Comparison of ENCODE assay signal across 22 cellular contexts in genomic region chr20:24718696-24719095, GRCh38.
DNase-seq lines count a peak whose midpoint lies in the region; ATAC-seq, FAIRE-seq and TF ChIP-seq lines count a peak whose summit lies in the region.
"Had no signal": no experiment of that assay in that cellular context is flagged by ENCODE, and none has a peak within 500 bp of the region (broad histone marks: within the 10 kb centered on the region; RNA-seq: fewer than 3 reads in every experiment).

No MANE protein-coding gene starts in this region.

- H3K9me3 ChIP-seq in endodermal cell (ENCODE audit: control insufficient read depth, low read length), result peaks cover 3% of the 10 kb centered on the region

- no peaks in the 10 kb centered on the region for H3K36me3 ChIP-seq in endodermal cell (ENCODE audit: control insufficient read depth, insufficient read depth, low read length)
- H3K36me3 ChIP-seq: thoracic aorta had no signal

- no peak overlapping the region for H3K27ac ChIP-seq in endodermal cell (ENCODE audit: low read depth, low read length)
- H3K27ac ChIP-seq: KMS-11, thoracic aorta had no signal

- H3K4me3 Mint-ChIP-seq in endodermal cell, result no peak overlapping the region
- H3K4me3 Mint-ChIP-seq: activated naive CD8-positive, alpha-beta T cell treated with anti-CD3 and anti-CD28 coated beads for 36 hours; activated T-cell treated with anti-CD3 and anti-CD28 coated beads, Interleukin-2, amount 50 U/mL, for 72 hours; brain; CD4-positive, alpha-beta memory T cell; natural killer cell treated with Interleukin-12 subunit alpha and Interleukin-12 subunit beta and Interleukin-15 and Interleukin-18, amount 100 ng/mL, for 72 hours had no signal

- peaks cover 2% of the 10 kb centered on the region for H3K4me1 ChIP-seq in endodermal cell (ENCODE audit: control insufficient read depth, insufficient read depth, low read length)

- H3K9ac ChIP-seq in endodermal cell (ENCODE audit: extremely low read depth, low read length, poor library complexity, severe bottlenecking), result no peak overlapping the region
- H3K9ac ChIP-seq: KMS-11 had no signal

- ATAC-seq in Right ventricle myocardium superior (ENCODE audit: poor library complexity), result no peak
- no peak for ATAC-seq in HG03520 (IDR thresholded peaks at IDR 0.05; ENCODE audit: unreplicated experiment)
- ATAC-seq: activated T-cell treated with anti-CD3 and anti-CD28 coated beads, Interleukin-2, amount 50 U/mL, for 72 hours; natural killer cell treated with Interleukin-12 subunit alpha and Interleukin-12 subunit beta and Interleukin-15 and Interleukin-18, amount 100 ng/mL, for 72 hours had no signal

- WGBS in endodermal cell (ENCODE audit: insufficient coverage in 1 of 2, insufficient read length in 1 of 2), 2 experiments, result 96 to 100% methylated on average over 1 of the region's 1 CpG

- H3K4me3 ChIP-seq in endodermal cell (ENCODE audit: low read length), result no peak overlapping the region
- H3K4me3 ChIP-seq: thoracic aorta had no signal

- FAIRE-seq in urothelium cell line (lab: Jason Lieb, UNC), result no peak

- no peaks in the 10 kb centered on the region for H3K27me3 ChIP-seq in endodermal cell (ENCODE audit: control insufficient read depth, insufficient read depth, low read length, poor library complexity, severe bottlenecking)

- no peak overlapping the region for H3K27ac Mint-ChIP-seq in endodermal cell
- H3K27ac Mint-ChIP-seq: activated naive CD8-positive, alpha-beta T cell treated with anti-CD3 and anti-CD28 coated beads for 36 hours; activated T-cell treated with anti-CD3 and anti-CD28 coated beads, Interleukin-2, amount 50 U/mL, for 72 hours; CD4-positive, alpha-beta memory T cell; natural killer cell treated with Interleukin-12 subunit alpha and Interleukin-12 subunit beta and Interleukin-15 and Interleukin-18, amount 100 ng/mL, for 72 hours had no signal

- H3K9me3 Mint-ChIP-seq in endodermal cell, result no peaks in the 10 kb centered on the region
- H3K9me3 Mint-ChIP-seq: natural killer cell treated with Interleukin-12 subunit alpha and Interleukin-12 subunit beta and Interleukin-15 and Interleukin-18, amount 100 ng/mL, for 72 hours had no signal

- DNase-seq in cardiac septum (ENCODE audit: low spot score) (peak; percentile 58), Right ventricle myocardium superior (no peak), NCI-H345 treated with DMSO at 0.1 percent for 48 hours (lab: John Stamatoyannopoulos, UW; ENCODE audit: unreplicated experiment) (peak; percentile 73), endodermal cell (peak; percentile 67), urothelium cell line (ENCODE audit: low spot score) (peak; percentile 30), HCEC 1CT (no peak), NCI-H187 treated with DMSO at 0.1 percent for 48 hours (lab: John Stamatoyannopoulos, UW) (no peak)
- DNase-seq: activated CD4-positive, alpha-beta T cell treated with anti-CD3 and anti-CD28 coated beads, Interleukin-2, amount 50 U/mL, for 4 hours; activated naive CD8-positive, alpha-beta T cell treated with anti-CD3 and anti-CD28 coated beads for 36 hours; activated T-cell treated with anti-CD3 and anti-CD28 coated beads, Interleukin-2, amount 50 U/mL, for 72 hours; CD4-positive, alpha-beta memory T cell; dermis blood vessel endothelial cell; glutamatergic neuron; GOT3; NCI-H1417 treated with DMSO at 0.1 percent for 48 hours; NCI-H774; RPMI8226 had no signal

- intact Hi-C loops in cardiac septum (cut with DNase I), result no loop called here
- intact Hi-C loops in Right ventricle myocardium superior (cut with DNase I), result no loop called here

- no peak for TF ChIP-seq CTCF in endodermal cell (conservative IDR thresholded peaks at IDR 0.05)

- H3K27me3 Mint-ChIP-seq in endodermal cell (ENCODE audit: insufficient read depth), result peaks cover 15% of the 10 kb centered on the region

- H3K4me1 Mint-ChIP-seq in endodermal cell, result no peaks in the 10 kb centered on the region
- H3K4me1 Mint-ChIP-seq: activated naive CD8-positive, alpha-beta T cell treated with anti-CD3 and anti-CD28 coated beads for 36 hours; CD4-positive, alpha-beta memory T cell had no signal

- H3K36me3 Mint-ChIP-seq in endodermal cell (ENCODE audit: low read depth), result no peaks in the 10 kb centered on the region
- H3K36me3 Mint-ChIP-seq: activated naive CD8-positive, alpha-beta T cell treated with anti-CD3 and anti-CD28 coated beads for 36 hours; brain; natural killer cell treated with Interleukin-12 subunit alpha and Interleukin-12 subunit beta and Interleukin-15 and Interleukin-18, amount 100 ng/mL, for 72 hours had no signal

Comparison
In these comparisons a context has a peak if more than half of its experiments do, and no peak if none do; other contexts are left out.
1. DNase-seq: peak in cardiac septum (single experiment), NCI-H345 treated with DMSO at 0.1 percent for 48 hours (single experiment), endodermal cell (single experiment) and urothelium cell line (single experiment); none in Right ventricle myocardium superior (single experiment), HCEC 1CT (single experiment) and NCI-H187 treated with DMSO at 0.1 percent for 48 hours (single experiment).